28 cellular contexts compared by ENCODE assay signal in genomic region chr11:112735470-112735869, GRCh38.
"Had no signal": no experiment of that assay in that cellular context is flagged by ENCODE, and none has a peak within 500 bp of the region (broad histone marks: within the 10 kb centered on the region; RNA-seq: fewer than 3 reads in every experiment).

No MANE protein-coding gene starts in this region.

- H3K9me3 Mint-ChIP-seq: activated CD4-positive, alpha-beta T cell treated with anti-CD3 and anti-CD28 coated beads, Interleukin-2, amount 10 ng/mL, durations not matched to agents 24 days and 14 days; activated naive CD4-positive, alpha-beta T cell treated with anti-CD3 and anti-CD28 coated beads, Interleukin-2, amount 50 U/mL, for 72 hours; activated naive CD8-positive, alpha-beta T cell treated with anti-CD3 and anti-CD28 coated beads, Interleukin-2, amount 50 U/mL, for 24 hours; activated T-cell treated with anti-CD3 and anti-CD28 coated beads, Interleukin-2, amount 50 U/mL, for 4 hours; T-helper 1 cell treated with Interleukin-12 subunit alpha and Interleukin-12 subunit beta and Interleukin-4 antibody, amounts not matched to agents 30 μg/mL and 1 μg/mL, for 36 hours had no signal

- H3K4me3 ChIP-seq: SJSA1 had no signal

- H3K4me1 Mint-ChIP-seq: activated B cell treated with CpG ODN at 0.5 μM for 24 hours; activated CD4-positive, alpha-beta T cell treated with anti-CD3 and anti-CD28 coated beads, Interleukin-2, amount 10 ng/mL, durations not matched to agents 24 days and 14 days; activated naive CD8-positive, alpha-beta T cell treated with anti-CD3 and anti-CD28 coated beads, Interleukin-2, amount 50 U/mL, for 24 hours had no signal

- H3K27ac ChIP-seq: RWPE1, SJSA1 had no signal

- ATAC-seq: activated naive CD4-positive, alpha-beta T cell treated with anti-CD3 and anti-CD28 coated beads, Interleukin-2, amount 50 U/mL, for 72 hours; activated naive CD8-positive, alpha-beta T cell treated with anti-CD3 and anti-CD28 coated beads, Interleukin-2, amount 50 U/mL, for 24 hours; activated T-cell treated with anti-CD3 and anti-CD28 coated beads, Interleukin-2, amount 50 U/mL, for 4 hours; Panc1 had no signal

- H3K27ac Mint-ChIP-seq: activated B cell treated with CpG ODN at 0.5 μM for 24 hours; activated CD4-positive, alpha-beta T cell treated with anti-CD3 and anti-CD28 coated beads, Interleukin-2, amount 10 ng/mL, durations not matched to agents 24 days and 14 days; activated naive CD4-positive, alpha-beta T cell treated with anti-CD3 and anti-CD28 coated beads, Interleukin-2, amount 50 U/mL, for 72 hours; activated naive CD8-positive, alpha-beta T cell treated with anti-CD3 and anti-CD28 coated beads, Interleukin-2, amount 50 U/mL, for 24 hours; T-helper 1 cell treated with Interleukin-12 subunit alpha and Interleukin-12 subunit beta and Interleukin-4 antibody, amounts not matched to agents 30 μg/mL and 1 μg/mL, for 36 hours had no signal

- DNase-seq: activated B cell treated with CpG ODN at 0.5 μM for 24 hours; activated CD4-positive, alpha-beta T cell treated with anti-CD3 and anti-CD28 coated beads for 1 hour; activated CD4-positive, alpha-beta T cell treated with anti-CD3 and anti-CD28 coated beads, Interleukin-2, amount 10 ng/mL, durations not matched to agents 24 days and 14 days; activated CD4-positive, alpha-beta T cell treated with anti-CD3 and anti-CD28 coated beads, Interleukin-2, amount 50 U/mL, for 48 hours; activated CD8-positive, alpha-beta memory T cell treated with anti-CD3 and anti-CD28 coated beads for 24 hours; activated effector memory CD4-positive, alpha-beta T cell treated with anti-CD3 and anti-CD28 coated beads, Interleukin-2, amount 50 U/mL, for 16 hours; activated naive CD4-positive, alpha-beta T cell treated with Interleukin-2 at 50 U/mL for 16 hours; activated naive CD8-positive, alpha-beta T cell treated with anti-CD3 and anti-CD28 coated beads, Interleukin-2, amount 50 U/mL, for 24 hours; activated T-cell treated with anti-CD3 and anti-CD28 coated beads, Interleukin-2, amount 50 U/mL, for 4 hours; amniotic stem cell; MV-4-11; NCI-H1092 treated with DMSO at 0.1 percent for 48 hours; NCI-H1417 treated with DMSO at 0.1 percent for 48 hours; NCI-H1694; NCI-H2029 treated with DMSO at 0.1 percent for 48 hours; NCI-H345; NCI-H510A; NCI-H526 treated with DMSO at 0.1 percent for 48 hours; NCI-H82; NK-92 treated with Interleukin-12 subunit alpha and Interleukin-12 subunit beta, amount 100 ng/mL, for 24 hours; OCI-M1; Right ventricle myocardium superior had no signal

- H3K4me3 Mint-ChIP-seq: activated B cell treated with CpG ODN at 0.5 μM for 24 hours; activated CD4-positive, alpha-beta T cell treated with anti-CD3 and anti-CD28 coated beads, Interleukin-2, amount 10 ng/mL, durations not matched to agents 24 days and 14 days; activated naive CD8-positive, alpha-beta T cell treated with anti-CD3 and anti-CD28 coated beads, Interleukin-2, amount 50 U/mL, for 24 hours; activated T-cell treated with anti-CD3 and anti-CD28 coated beads, Interleukin-2, amount 50 U/mL, for 4 hours; brain; T-helper 1 cell treated with Interleukin-12 subunit alpha and Interleukin-12 subunit beta and Interleukin-4 antibody, amounts not matched to agents 30 μg/mL and 1 μg/mL, for 36 hours had no signal

- H3K27me3 Mint-ChIP-seq: activated B cell treated with CpG ODN at 0.5 μM for 24 hours; activated CD4-positive, alpha-beta T cell treated with anti-CD3 and anti-CD28 coated beads, Interleukin-2, amount 10 ng/mL, durations not matched to agents 24 days and 14 days had no signal

- H3K36me3 Mint-ChIP-seq: activated naive CD4-positive, alpha-beta T cell treated with anti-CD3 and anti-CD28 coated beads, Interleukin-2, amount 50 U/mL, for 72 hours; brain had no signal
